Comparison of ENCODE assay signal across 7 cellular contexts in genomic region chr18:75210274-75211001, GRCh38. TPM values are rescaled to one million over a fixed set of nuclear protein-coding genes. Genes with fewer than 3 reads are reported as not detected.
DNase-seq lines count a peak whose midpoint lies in the region; ATAC-seq and TF ChIP-seq lines count a peak whose summit lies in the region.

Gene TSHZ1, plus strand, starts transcription at chr18:75210797. Its CDS starts 1,080 bp downstream, at chr18:75211877.

- peak within 1 kb of the TSS; percentile 51 for H3K9ac ChIP-seq in SK-N-MC (ENCODE audit: insufficient read length)

- peaks cover 8% of the 10 kb centered on the region for H3K4me1 ChIP-seq in ovary (ENCODE audit: insufficient read depth)

- H3K36me3 ChIP-seq in SK-N-MC (ENCODE audit: insufficient read depth, low read length) = no peaks in the 10 kb centered on the region
- H3K36me3 ChIP-seq in ovary = no peaks in the 10 kb centered on the region

- DNase-seq in GM13976 (ENCODE audit: low spot score) = peak; percentile 85
- peak; percentile 98 for DNase-seq in NCI-H1092 treated with DMSO at 0.1 percent for 48 hours (lab: John Stamatoyannopoulos, UW)
- DNase-seq in SK-N-MC (ENCODE audit: low read depth, low spot score) = no peak
- peak in 32 of 56 donors; percentile 22 to 75 (median 50) for DNase-seq in amygdala (lab: John Stamatoyannopoulos, UW)
- DNase-seq in cardiac septum (ENCODE audit: low spot score) = no peak
- DNase-seq in ovary = peak in 4 of 5 donors; percentile 61 to 72 (median 66)

- TF ChIP-seq POLR2A in ovary (IDR thresholded peaks at IDR 0.05) = peak; percentile 72

- ATAC-seq in HG02642 (IDR thresholded peaks at IDR 0.05; ENCODE audit: poor library complexity, unreplicated experiment) = peak; percentile 30

- WGBS in ovary, 3 donors = 1 to 3% (median 3%) methylated on average over 15 of the region's 15 CpGs

- no peaks in the 10 kb centered on the region for H3K27me3 ChIP-seq in ovary

- in situ Hi-C loops in GM13976 (cut with MboI; ENCODE audit: low sequenced_read_pairs, unreplicated experiment) = no loop called here

- H3K4me3 ChIP-seq in SK-N-MC (peak within 1 kb of the TSS; percentile 83), ovary (peak within 1 kb of the TSS; percentile 97)

- TF ChIP-seq CTCF in GM13976 (IDR thresholded peaks at IDR 0.05; ENCODE audit: borderline replicate concordance, control extremely low read depth, extremely low read depth, insufficient read depth, missing control alignments) (no peak), ovary (IDR thresholded peaks at IDR 0.05) (no peak)

- TF ChIP-seq EP300 in ovary (IDR thresholded peaks at IDR 0.05) = no peak

- H3K9me3 ChIP-seq in SK-N-MC (ENCODE audit: low read depth, low read length) (no peaks in the 10 kb centered on the region), ovary (no peaks in the 10 kb centered on the region)

- H3K27ac ChIP-seq in SK-N-MC = no peak within 1 kb of the TSS
- H3K27ac ChIP-seq in ovary = peak within 1 kb of the TSS; percentile 87 to 99

- intact Hi-C loops in cardiac septum (cut with DNase I) = loop anchor here (10.0 kb wide), 1 partner anchor 1614 kb away; the partner anchor contains the start of gene ZNF236
- intact Hi-C loops in ovary (cut with DNase I) = loop anchor here in 2 of 4 donors (5.0 kb wide), 2 partner anchors 37 to 42 kb away; no protein-coding TSS in a partner anchor

RNA-seq across cellular contexts. Expression of gene TSHZ1, which starts in this region (rescaled TPM):
- total RNA-seq in cardiac septum = 13.3 TPM
- total RNA-seq in ovary = 100 to 1,000 TPM in 1 of 7 donors, 10 to 100 TPM in 6; 28.5 to 109 (median 69.0) TPM
- 10 to 100 TPM; 27.9 to 51.8 TPM for polyA plus RNA-seq in ovary

Comparison
In these comparisons a context has a peak if more than half of its experiments do, and no peak if none do; other contexts are left out.
1. DNase-seq: peak in GM13976 (single experiment), NCI-H1092 treated with DMSO at 0.1 percent for 48 hours (single experiment), amygdala (32 of 56) and ovary (4 of 5); none in SK-N-MC (single experiment) and cardiac septum (single experiment).